8 cellular contexts compared by ENCODE assay signal in the genomic region with DNA sequence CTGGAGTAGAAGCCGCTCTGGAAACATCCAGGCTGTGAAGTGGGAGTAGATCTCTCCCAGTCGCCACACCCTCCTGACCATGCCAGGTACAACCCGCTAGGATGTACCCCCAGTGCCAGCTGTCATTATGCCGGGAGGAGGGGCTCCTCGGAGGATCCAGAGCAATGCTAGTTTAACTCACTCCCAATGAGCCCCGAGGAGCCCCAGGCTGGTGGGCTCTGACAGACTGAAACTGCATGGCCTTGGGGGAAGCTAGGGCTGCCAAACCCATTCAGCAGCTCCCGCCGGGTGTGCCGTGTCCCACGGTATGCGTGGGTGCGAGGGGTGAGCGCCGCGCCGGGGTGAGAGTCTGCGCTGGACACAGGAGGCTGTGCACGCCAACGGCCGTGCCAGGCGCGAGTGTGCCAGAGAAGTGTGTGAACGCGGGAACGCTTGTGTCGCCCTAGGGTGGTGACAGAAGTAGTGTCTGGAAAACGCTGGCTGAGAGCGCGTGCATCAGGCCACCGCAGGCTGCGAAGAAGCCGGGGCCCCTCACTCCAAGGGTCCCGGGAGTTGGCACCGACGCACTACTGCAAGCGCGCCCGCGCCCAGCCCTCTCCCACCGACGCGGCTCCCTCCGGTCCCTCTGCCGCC.
DNase-seq lines count a peak whose midpoint lies in the region; ATAC-seq and TF ChIP-seq lines count a peak whose summit lies in the region.

No MANE protein-coding gene starts in this region.

- H3K27me3 ChIP-seq in HAP-1 (ENCODE audit: low read depth) (no peaks in the 10 kb centered on the region), upper lobe of left lung (no peaks in the 10 kb centered on the region)

- peak in 1 of 2 donors; percentile 3 for ATAC-seq in upper lobe of left lung (ENCODE audit: low FRiP score in 2 of 2)

- H3K4me3 ChIP-seq in HAP-1 (peak overlapping the region; percentile 33), mesodermal cell (ENCODE audit: extremely low read depth, insufficient read depth, low read length, poor library complexity, severe bottlenecking) (peak overlapping the region; percentile 32), upper lobe of left lung (peak overlapping the region; percentile 18 to 77 (median 72))

- TF ChIP-seq CTCF in upper lobe of left lung (IDR thresholded peaks at IDR 0.05) = peak in 1 of 6 experiments; percentile 11

- TF ChIP-seq POLR2A in upper lobe of left lung (IDR thresholded peaks at IDR 0.05) = no peak

- WGBS in mesodermal cell (ENCODE audit: insufficient coverage in 2 of 2), 2 experiments = 7 to 9% methylated on average over 40 to 44 of the region's 44 CpGs
- 2% methylated on average over 21 to 40 of the region's 44 CpGs for WGBS in upper lobe of left lung, 2 donors

- TF ChIP-seq EP300 in upper lobe of left lung (IDR thresholded peaks at IDR 0.05) = no peak

- peak; percentile 54 for DNase-seq in GM03348 (ENCODE audit: low spot score)
- DNase-seq in HAP-1 (ENCODE audit: low spot score in 2 of 2) = no peak
- peak; percentile 92 for DNase-seq in NCI-H748 (lab: John Stamatoyannopoulos, UW; ENCODE audit: unreplicated experiment)
- DNase-seq in caudate nucleus (lab: John Stamatoyannopoulos, UW) = peak in 4 of 61 donors; percentile 16 to 48 (median 28)
- peak in 1 of 2 donors; percentile 88 for DNase-seq in upper lobe of left lung
- DNase-seq in effector CD4-positive, alpha-beta T cell = no peak
- DNase-seq in occipital lobe (lab: John Stamatoyannopoulos, UW) = no peak

- H3K27ac ChIP-seq in caudate nucleus (ENCODE audit: low read depth, low read length) (peak overlapping the region; percentile 41), mesodermal cell (ENCODE audit: low read depth, low read length, severe bottlenecking) (no peak overlapping the region), upper lobe of left lung (peak overlapping the region in 2 of 4 donors; percentile 51 to 78)

- H3K4me1 ChIP-seq in HAP-1 = no peaks in the 10 kb centered on the region; the same call in 1 of the 2 replicates
- peaks cover 27% of the 10 kb centered on the region for H3K4me1 ChIP-seq in mesodermal cell (ENCODE audit: control insufficient read depth, insufficient read depth, low read length, poor library complexity, severe bottlenecking)
- peaks cover 19 to 37% (median 29%) of the 10 kb centered on the region in 4 donors for H3K4me1 ChIP-seq in upper lobe of left lung

- H3K36me3 ChIP-seq in HAP-1 (replicated peaks) = no peaks in the 10 kb centered on the region
- no peaks in the 10 kb centered on the region for H3K36me3 ChIP-seq in mesodermal cell (ENCODE audit: control insufficient read depth, insufficient read depth, low read length)
- no peaks in the 10 kb centered on the region for H3K36me3 ChIP-seq in upper lobe of left lung

- no peaks in the 10 kb centered on the region for H3K9me3 ChIP-seq in HAP-1
- no peaks in the 10 kb centered on the region for H3K9me3 ChIP-seq in mesodermal cell (ENCODE audit: control insufficient read depth, low read length)
- no peaks in the 10 kb centered on the region for H3K9me3 ChIP-seq in upper lobe of left lung

- in situ Hi-C loops in HAP-1 (cut with MboI; ENCODE audit: low sequenced_read_pairs) = no loop called here

Comparison
In these comparisons a context has a peak if more than half of its experiments do, and no peak if none do; other contexts are left out.
1. DNase-seq: peak in GM03348 (single experiment) and NCI-H748 (single experiment); none in HAP-1 (0 of 2), effector CD4-positive, alpha-beta T cell (single experiment) and occipital lobe (single experiment).
2. Peak in every context shown above with its lines, with median percentiles within 50 percentile points of each other: H3K4me3 ChIP-seq.